Comparison of ENCODE assay signal across 8 cellular contexts in the genomic region with DNA sequence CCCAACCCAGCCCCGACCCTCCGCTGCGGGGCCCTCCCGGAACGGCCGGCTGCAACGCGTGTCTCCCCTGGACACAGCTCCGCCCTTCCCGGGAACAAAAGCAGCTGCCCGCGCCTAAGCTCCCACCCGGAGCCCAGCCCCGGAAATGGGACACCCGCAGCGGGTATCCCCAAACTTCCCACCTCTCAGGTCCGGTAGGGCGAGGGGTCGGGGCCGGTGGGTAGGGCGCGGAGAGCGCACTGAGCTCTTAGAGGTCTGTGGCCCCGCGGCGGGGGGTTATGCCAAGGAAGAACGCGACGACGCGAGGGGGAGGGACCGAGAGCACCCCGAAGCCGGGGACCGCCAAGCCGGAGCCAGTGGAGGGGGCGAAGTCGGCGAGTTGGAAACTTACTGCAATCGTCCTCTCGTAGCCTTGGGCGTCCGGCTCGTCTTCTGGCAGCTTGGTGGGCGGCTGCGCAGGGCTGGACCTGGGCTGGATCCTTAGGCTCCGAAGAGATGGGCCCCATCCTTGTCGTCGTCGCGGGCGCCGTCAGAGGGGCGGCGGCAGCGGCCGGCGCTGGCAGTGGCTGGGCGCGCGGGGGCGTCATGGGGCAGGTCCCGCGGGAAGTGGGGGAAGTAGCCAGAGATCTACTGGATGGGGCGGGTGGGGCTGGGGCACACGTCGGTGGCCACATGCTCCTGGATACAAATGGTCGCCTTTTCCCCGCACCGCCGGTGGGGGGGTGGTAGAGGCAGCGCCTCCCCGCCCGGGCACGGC. TPM values are rescaled to one million over a fixed set of nuclear protein-coding genes. Genes with fewer than 3 reads are reported as not detected.
DNase-seq lines count a peak whose midpoint lies in the region; ATAC-seq, FAIRE-seq and TF ChIP-seq lines count a peak whose summit lies in the region.

No MANE protein-coding gene starts in this region.

- no peak overlapping the region for H3K27ac Mint-ChIP-seq in CD14-positive monocyte

- no peak overlapping the region for H3K27ac ChIP-seq in SJSA1
- no peak overlapping the region for H3K27ac ChIP-seq in foreskin keratinocyte
- H3K27ac ChIP-seq in ovary: peak overlapping the region in 1 of 2 donors; percentile 65

- no peak for TF ChIP-seq EP300 in ovary (IDR thresholded peaks at IDR 0.05)

- H3K36me3 ChIP-seq in SJSA1: no peaks in the 10 kb centered on the region
- H3K36me3 ChIP-seq in ovary: no peaks in the 10 kb centered on the region

- peaks cover 5 to 11% (median 7%) of the 10 kb centered on the region in 7 donors for H3K9me3 Mint-ChIP-seq in CD14-positive monocyte

- H3K4me3 Mint-ChIP-seq in CD14-positive monocyte: peak overlapping the region; percentile 67 to 76

- H3K4me3 ChIP-seq in SJSA1 (peak overlapping the region; percentile 6; the same call in 1 of the 2 replicates), ovary (peak overlapping the region; percentile 15)

- peaks cover 0 to 4% of the 10 kb centered on the region in 2 donors for H3K36me3 Mint-ChIP-seq in CD14-positive monocyte

- H3K9me3 ChIP-seq in SJSA1 (replicated peaks): no peaks in the 10 kb centered on the region
- peaks cover 0 to 7% of the 10 kb centered on the region in 2 donors for H3K9me3 ChIP-seq in ovary

- no peak for TF ChIP-seq POLR2A in ovary (IDR thresholded peaks at IDR 0.05)
- no peak for TF ChIP-seq POLR2A in GM12892 (IDR thresholded peaks at IDR 0.05; ENCODE audit: low read depth, low read length)

- intact Hi-C loops in CD14-positive monocyte (cut with micrococcal nuclease) (no loop called here), ovary (cut with DNase I) (no loop called here)

- DNase-seq in CD14-positive monocyte (ENCODE audit: low spot score) (no peak), SJSA1 (ENCODE audit: low read depth in 1 of 2, low spot score in 2 of 2) (peak in 1 of 2 experiments; percentile 41), foreskin keratinocyte (no peak), ovary (peak; percentile 19 to 57 (median 37)), GOT3 (lab: John Stamatoyannopoulos, UW) (no peak), cortex of kidney (lab: John Stamatoyannopoulos, UW) (no peak), GM12892 (ENCODE audit: insufficient read length) (no peak)

- FAIRE-seq in GM12892 (lab: Jason Lieb, UNC): no peak

- 0 to 1% (median 1%) methylated on average over 36 to 75 of the region's 75 CpGs for WGBS in ovary, 3 donors

- H3K27me3 ChIP-seq in SJSA1 (replicated peaks): peaks cover 19% of the 10 kb centered on the region
- H3K27me3 ChIP-seq in foreskin keratinocyte: peaks cover 58% of the 10 kb centered on the region
- no peaks in the 10 kb centered on the region for H3K27me3 ChIP-seq in ovary

- ATAC-seq in foreskin keratinocyte (peak; percentile 12), HG02678 (IDR thresholded peaks at IDR 0.05; ENCODE audit: unreplicated experiment) (no peak)

- peaks cover 37 to 60% (median 49%) of the 10 kb centered on the region in 3 donors for H3K27me3 Mint-ChIP-seq in CD14-positive monocyte (ENCODE audit: low read depth in 3 of 3)

- TF ChIP-seq CTCF in CD14-positive monocyte (IDR thresholded peaks at IDR 0.05) (no peak), foreskin keratinocyte (conservative IDR thresholded peaks at IDR 0.05) (no peak), ovary (IDR thresholded peaks at IDR 0.05) (no peak)

- H3K4me1 ChIP-seq in SJSA1 (replicated peaks) (no peaks in the 10 kb centered on the region), foreskin keratinocyte (no peaks in the 10 kb centered on the region), ovary (ENCODE audit: insufficient read depth) (no peaks in the 10 kb centered on the region)

- peaks cover 6% of the 10 kb centered on the region for H3K4me1 Mint-ChIP-seq in CD14-positive monocyte

RNA-seq across cellular contexts. Expression of a gene that starts 6.9 kb away (rescaled TPM):
- polyA plus RNA-seq in CD14-positive monocyte (under 1 TPM; 0.02 TPM), foreskin keratinocyte (0.03 and 0.04 TPM in 2 replicates), ovary (under 1 TPM; 0.20 to 0.68 TPM)
- not detected in 2 replicates for total RNA-seq in SJSA1 (2014; rRNA removed; shearing (Covaris generic))
- total RNA-seq in foreskin keratinocyte (under 0.01 and 0.04 TPM in 2 replicates), ovary (1 to 10 TPM in 3 of 7 donors, under 1 TPM in 4; under 0.01 to 2.0 (median 0.86) TPM)
- polyA plus RNA-seq in GM12892 (2012; ENCODE audit: missing spikeins): 0.15 TPM

RNA-seq across cellular contexts. Expression of a gene that starts 11.1 kb away (rescaled TPM):
- polyA plus RNA-seq in CD14-positive monocyte: 1 to 10 TPM; 2.2 to 3.0 TPM
- total RNA-seq in SJSA1 (2014; rRNA removed; shearing (Covaris generic)): 3.4 and 7.1 TPM in 2 replicates
- 6.5 and 7.9 TPM in 2 replicates for total RNA-seq in foreskin keratinocyte
- polyA plus RNA-seq in foreskin keratinocyte: 5.6 and 6.6 TPM in 2 replicates
- total RNA-seq in ovary: 10 to 100 TPM in 4 of 7 donors, 1 to 10 TPM in 3; 7.8 to 15.3 (median 11.1) TPM
- polyA plus RNA-seq in ovary: 10 to 100 TPM in 1 of 2 donors, 1 to 10 TPM in 1; 9.1 to 11.8 TPM
- 10.8 TPM for polyA plus RNA-seq in GM12892 (2012; ENCODE audit: missing spikeins)

RNA-seq across cellular contexts. Expression of a gene that starts 44.5 kb away (rescaled TPM):
- polyA plus RNA-seq in CD14-positive monocyte (under 1 TPM; 0.39 to 0.75 TPM), foreskin keratinocyte (0.58 and 0.71 TPM in 2 replicates), ovary (1 to 10 TPM; 3.3 to 6.5 TPM)
- 0.18 and 0.41 TPM in 2 replicates for total RNA-seq in SJSA1 (2014; rRNA removed; shearing (Covaris generic))
- total RNA-seq in foreskin keratinocyte (1.4 and 1.8 TPM in 2 replicates), ovary (1 to 10 TPM; 3.6 to 8.4 (median 7.6) TPM)
- polyA plus RNA-seq in GM12892 (2012; ENCODE audit: missing spikeins): 0.72 TPM

Comparison
In these comparisons a context has a peak if more than half of its experiments do, and no peak if none do; other contexts are left out.
1. DNase-seq: peak in ovary (5 of 5); none in CD14-positive monocyte (single experiment), foreskin keratinocyte (0 of 2), GOT3 (single experiment), cortex of kidney (single experiment) and GM12892 (single experiment).